9 cellular contexts compared by ENCODE assay signal in the genomic region with DNA sequence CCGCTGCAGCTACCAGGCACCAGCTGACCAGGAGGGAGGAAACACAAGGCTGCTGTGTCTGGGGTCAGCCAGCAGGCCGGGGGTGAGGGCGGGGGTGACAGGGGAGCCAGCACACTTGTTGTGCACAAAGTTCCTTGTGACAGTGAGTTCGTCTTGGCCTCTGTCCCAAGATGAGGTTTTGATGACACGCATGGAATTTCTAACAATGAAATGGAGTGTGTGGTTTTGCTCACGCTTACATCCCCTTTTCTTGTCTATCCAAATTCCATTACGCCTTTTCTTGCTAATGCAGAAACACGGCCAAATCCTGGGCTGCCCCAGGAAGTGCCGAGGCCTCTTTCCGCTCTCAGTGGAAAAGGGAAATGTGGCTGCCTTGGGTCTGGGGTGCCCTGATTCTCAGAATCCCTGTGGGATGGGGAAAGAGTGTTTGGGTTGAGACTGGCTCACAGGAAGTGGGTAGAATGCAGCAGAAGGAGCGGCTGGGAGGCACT.
A peak's percentile ranks its signal among the peaks of the same experiment; 100 is the strongest.
DNase-seq lines count a peak whose midpoint lies in the region; ATAC-seq and TF ChIP-seq lines count a peak whose summit lies in the region.
"Had no signal": no experiment of that assay in that cellular context is flagged by ENCODE, and none has a peak within 500 bp of the region (broad histone marks: within the 10 kb centered on the region; RNA-seq: fewer than 3 reads in every experiment).

No MANE protein-coding gene starts in this region.

- no peaks in the 10 kb centered on the region for H3K9me3 Mint-ChIP-seq in MCF 10A (ENCODE audit: unreplicated experiment)
- no peaks in the 10 kb centered on the region for H3K9me3 Mint-ChIP-seq in activated CD4-positive, alpha-beta memory T cell treated with anti-CD3 and anti-CD28 coated beads for 36 hours

- CTCF ChIA-PET in MCF 10A (lab: Yijun Ruan, JAX) = no interaction called here
- CTCF ChIA-PET in activated CD4-positive, alpha-beta memory T cell treated with anti-CD3 and anti-CD28 coated beads for 36 hours (lab: Charles Lee) = interaction anchor here (0.6 to 1.0 kb wide), 2 partner anchors 60 to 515 kb away, joined by 3 read pairs; no protein-coding TSS in a partner anchor

- no peaks in the 10 kb centered on the region for H3K27me3 Mint-ChIP-seq in MCF 10A (ENCODE audit: insufficient read depth, unreplicated experiment)
- no peaks in the 10 kb centered on the region for H3K27me3 Mint-ChIP-seq in activated CD4-positive, alpha-beta memory T cell treated with anti-CD3 and anti-CD28 coated beads for 36 hours

- no peak overlapping the region for H3K4me3 Mint-ChIP-seq in MCF 10A (ENCODE audit: unreplicated experiment)
- H3K4me3 Mint-ChIP-seq in activated CD4-positive, alpha-beta memory T cell treated with anti-CD3 and anti-CD28 coated beads for 36 hours = no peak overlapping the region

- 33 to 34% methylated on average over 7 to 11 of the region's 11 CpGs for WGBS in upper lobe of left lung, 2 donors

- H3K27me3 ChIP-seq in lower lobe of right lung (ENCODE audit: low read depth) (no peaks in the 10 kb centered on the region), upper lobe of left lung (no peaks in the 10 kb centered on the region)

- peak; percentile 47 to 89 (median 65) for TF ChIP-seq EP300 in upper lobe of left lung (IDR thresholded peaks at IDR 0.05)

- H3K4me1 ChIP-seq in lower lobe of right lung = peaks cover 70% of the 10 kb centered on the region
- peaks cover 38 to 69% (median 51%) of the 10 kb centered on the region in 4 donors for H3K4me1 ChIP-seq in upper lobe of left lung

- BruUV-seq in MCF 10A (replicated peaks; lab: Mats Ljungman, UMichigan) = no TSS peak

- peak in 1 of 4 donors; percentile 52 for TF ChIP-seq POLR2A in upper lobe of left lung (IDR thresholded peaks at IDR 0.05)

- ATAC-seq in lower lobe of right lung (peak; percentile 51 to 84), upper lobe of left lung (ENCODE audit: low FRiP score in 2 of 2) (peak; percentile 79 to 90), GM18909 (IDR thresholded peaks at IDR 0.05; ENCODE audit: poor library complexity, unreplicated experiment) (no peak)

- peak overlapping the region; percentile 74 for H3K27ac ChIP-seq in lower lobe of right lung
- H3K27ac ChIP-seq in upper lobe of left lung = peak overlapping the region; percentile 72 to 84 (median 76)
- H3K27ac ChIP-seq: 22Rv1 had no signal

- peak; percentile 69 to 78 for DNase-seq in NOMO-1 (lab: John Stamatoyannopoulos, UW; ENCODE audit: unreplicated experiment in 2 of 2)
- no peak for DNase-seq in NOMO-1 treated with dmso at 0.1 percent for 144 hours (lab: John Stamatoyannopoulos, UW; ENCODE audit: unreplicated experiment)
- peak; percentile 53 for DNase-seq in MCF 10A (ENCODE audit: unreplicated experiment)
- DNase-seq in lower lobe of right lung = peak; percentile 86
- peak; percentile 81 to 90 for DNase-seq in upper lobe of left lung
- no peak for DNase-seq in NCI-H510A treated with DMSO at 0.1 percent for 48 hours (lab: John Stamatoyannopoulos, UW)
- no peak for DNase-seq in activated CD4-positive, alpha-beta memory T cell treated with anti-CD3 and anti-CD28 coated beads for 36 hours

- H3K27ac Mint-ChIP-seq in MCF 10A (ENCODE audit: low read depth, unreplicated experiment) = no peak overlapping the region
- H3K27ac Mint-ChIP-seq in activated CD4-positive, alpha-beta memory T cell treated with anti-CD3 and anti-CD28 coated beads for 36 hours = no peak overlapping the region

- H3K4me3 ChIP-seq in lower lobe of right lung (no peak overlapping the region), upper lobe of left lung (no peak overlapping the region)

- H3K4me1 Mint-ChIP-seq in MCF 10A (ENCODE audit: insufficient read depth, unreplicated experiment) = peaks cover 7% of the 10 kb centered on the region
- peaks cover 13% of the 10 kb centered on the region for H3K4me1 Mint-ChIP-seq in activated CD4-positive, alpha-beta memory T cell treated with anti-CD3 and anti-CD28 coated beads for 36 hours (ENCODE audit: low read depth)

- H3K36me3 Mint-ChIP-seq in MCF 10A (ENCODE audit: insufficient read depth, unreplicated experiment) = no peaks in the 10 kb centered on the region
- H3K36me3 Mint-ChIP-seq in activated CD4-positive, alpha-beta memory T cell treated with anti-CD3 and anti-CD28 coated beads for 36 hours = peaks cover 1% of the 10 kb centered on the region

- TF ChIP-seq CTCF in MCF 10A (IDR thresholded peaks at IDR 0.05; ENCODE audit: unreplicated experiment) (no peak), lower lobe of right lung (IDR thresholded peaks at IDR 0.05) (no peak), upper lobe of left lung (IDR thresholded peaks at IDR 0.05) (no peak)

- intact Hi-C loops in MCF 10A (cut with micrococcal nuclease) (no loop called here), lower lobe of right lung (cut with DNase I) (no loop called here)
- intact Hi-C loops in activated CD4-positive, alpha-beta memory T cell treated with anti-CD3 and anti-CD28 coated beads for 36 hours (cut with micrococcal nuclease) = no loop called here

- POLR2A ChIA-PET in MCF 10A (lab: Yijun Ruan, JAX) = interaction anchor here (0.6 kb wide), 1 partner anchor 136 kb away, joined by 3 read pairs; no protein-coding TSS in a partner anchor
- POLR2A ChIA-PET in activated CD4-positive, alpha-beta memory T cell treated with anti-CD3 and anti-CD28 coated beads for 36 hours (lab: Charles Lee) = no interaction called here

- H3K36me3 ChIP-seq in lower lobe of right lung (no peaks in the 10 kb centered on the region), upper lobe of left lung (no peaks in the 10 kb centered on the region)

- H3K9me3 ChIP-seq in lower lobe of right lung = no peaks in the 10 kb centered on the region
- H3K9me3 ChIP-seq in upper lobe of left lung = no peaks in the 10 kb centered on the region

Comparison
In these comparisons a context has a peak if more than half of its experiments do, and no peak if none do; other contexts are left out.
1. DNase-seq: peak in NOMO-1 (2 of 2), MCF 10A (single experiment), lower lobe of right lung (single experiment) and upper lobe of left lung (2 of 2); none in NOMO-1 treated with dmso at 0.1 percent for 144 hours (single experiment), NCI-H510A treated with DMSO at 0.1 percent for 48 hours (single experiment) and activated CD4-positive, alpha-beta memory T cell treated with anti-CD3 and anti-CD28 coated beads for 36 hours (single experiment).